1 cellular context compared by ENCODE assay signal in the genomic region with DNA sequence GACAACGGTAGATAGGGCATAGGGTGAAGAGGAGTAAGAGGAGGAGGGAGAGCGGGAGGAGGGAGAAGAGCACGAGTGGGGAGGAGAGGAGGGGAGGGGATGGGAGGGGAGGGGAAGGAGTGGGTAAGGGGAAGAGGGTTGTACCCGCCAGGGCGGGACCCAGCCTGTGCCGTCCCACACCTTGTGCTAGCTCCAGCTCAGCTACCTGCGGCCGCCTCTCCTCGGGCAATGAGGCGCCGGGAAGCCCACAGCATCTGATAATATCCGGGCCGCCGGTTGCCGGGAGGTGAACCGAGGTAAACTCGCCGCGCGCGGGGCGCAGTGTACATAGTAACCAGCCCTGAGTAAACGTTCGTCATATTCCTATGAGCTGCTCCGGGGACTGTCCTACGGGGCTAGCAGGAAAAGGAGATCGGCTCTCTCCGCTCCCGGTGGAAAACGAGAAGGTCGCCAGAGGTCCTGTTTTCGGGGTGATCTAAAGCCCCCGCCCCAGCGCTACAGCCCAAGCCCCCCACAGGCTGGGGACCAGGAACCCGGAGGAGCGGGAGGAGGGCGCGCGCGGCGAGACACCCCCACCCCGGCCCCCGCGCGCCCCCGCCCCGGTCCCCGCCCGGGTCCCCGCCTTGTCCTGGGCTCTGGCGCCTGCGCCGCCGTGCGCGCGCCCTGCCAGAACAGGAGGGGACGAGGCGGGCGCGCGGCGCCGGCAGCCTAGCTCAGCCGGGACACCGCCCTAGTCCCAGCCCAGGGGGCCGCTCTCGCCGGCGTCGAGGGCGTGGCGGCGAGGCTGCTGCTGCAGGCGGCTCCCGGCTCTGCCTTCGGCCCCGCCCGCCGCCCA.
TF ChIP-seq lines count a peak whose summit lies in the region.

A gene (plus strand): TSS at position 669 of the 835 bp plus-strand sequence. CDS start 11,537 bp downstream, outside the sequence.

TF ChIP-seq in HepG2, 621 proteins besides CTCF, POLR2A, EP300 and RAD21 (continued from another document and continues in another):
- TF ChIP-seq, protein P1, sequence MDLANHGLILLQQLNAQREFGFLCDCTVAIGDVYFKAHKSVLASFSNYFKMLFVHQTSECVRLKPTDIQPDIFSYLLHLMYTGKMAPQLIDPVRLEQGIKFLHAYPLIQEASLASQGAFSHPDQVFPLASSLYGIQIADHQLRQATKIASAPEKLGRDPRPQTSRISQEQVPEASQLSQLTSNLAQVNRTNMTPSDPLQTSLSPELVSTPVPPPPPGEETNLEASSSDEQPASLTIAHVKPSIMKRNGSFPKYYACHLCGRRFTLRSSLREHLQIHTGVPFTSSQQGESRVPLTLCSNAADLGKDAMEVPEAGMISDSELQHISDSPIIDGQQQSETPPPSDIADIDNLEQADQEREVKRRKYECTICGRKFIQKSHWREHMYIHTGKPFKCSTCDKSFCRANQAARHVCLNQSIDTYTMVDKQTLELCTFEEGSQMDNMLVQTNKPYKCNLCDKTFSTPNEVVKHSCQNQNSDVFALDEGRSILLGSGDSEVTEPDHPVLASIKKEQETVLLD (CRISPR knock-in tag; IDR thresholded peaks at IDR 0.05; ENCODE audit: low read depth) = peak; percentile 46; the same call in 1 of the 2 replicates
- TF ChIP-seq HNRNPK (IDR thresholded peaks at IDR 0.05; ENCODE audit: low read depth, low read length, poor library complexity, severe bottlenecking) (peak; percentile 73), ZFP36L1 (CRISPR knock-in tag; IDR thresholded peaks at IDR 0.05) (no peak), ZNF337 (CRISPR knock-in tag; IDR thresholded peaks at IDR 0.05; ENCODE audit: borderline replicate concordance, low read depth) (no peak), ZNF841 (CRISPR knock-in tag; IDR thresholded peaks at IDR 0.05; ENCODE audit: borderline replicate concordance) (no peak), CAMTA2 (CRISPR knock-in tag; IDR thresholded peaks at IDR 0.05; ENCODE audit: borderline replicate concordance) (no peak), BCL6 (CRISPR knock-in tag; IDR thresholded peaks at IDR 0.05) (peak; percentile 8; the same call in 1 of the 2 replicates), ZNF136 (CRISPR knock-in tag; IDR thresholded peaks at IDR 0.05; ENCODE audit: low read depth) (no peak), FOXO1 (CRISPR knock-in tag; IDR thresholded peaks at IDR 0.05) (peak; percentile 41; the same call in 1 of the 2 replicates), TOPORS (CRISPR knock-in tag; IDR thresholded peaks at IDR 0.05) (no peak), TARDBP (CRISPR knock-in tag; IDR thresholded peaks at IDR 0.05) (no peak), NAIF1 (CRISPR knock-in tag; IDR thresholded peaks at IDR 0.05; ENCODE audit: borderline replicate concordance) (no peak), ZBTB42 (CRISPR knock-in tag; IDR thresholded peaks at IDR 0.05) (no peak), RCOR2 (CRISPR knock-in tag; IDR thresholded peaks at IDR 0.05) (no peak), GATA4 (IDR thresholded peaks at IDR 0.05; ENCODE audit: borderline replicate concordance, low read depth) (no peak), IRF2 (CRISPR knock-in tag; IDR thresholded peaks at IDR 0.05) (no peak), MTF2 (CRISPR knock-in tag; IDR thresholded peaks at IDR 0.05; ENCODE audit: borderline replicate concordance) (no peak), ZNF260 (CRISPR knock-in tag; IDR thresholded peaks at IDR 0.05; ENCODE audit: borderline replicate concordance, low read depth) (no peak), ZNF619 (CRISPR knock-in tag; IDR thresholded peaks at IDR 0.05) (0 out of 2 replicates have a peak, but pooled peaks have one; percentile 48), MAF1 (CRISPR knock-in tag; IDR thresholded peaks at IDR 0.05; ENCODE audit: borderline replicate concordance) (no peak), FOXA1 (IDR thresholded peaks at IDR 0.05) (no peak), FOXA1 (CRISPR knock-in tag; IDR thresholded peaks at IDR 0.05) (peak; percentile 87), ZNF24 (IDR thresholded peaks at IDR 0.05) (no peak), DMAP1 (CRISPR knock-in tag; IDR thresholded peaks at IDR 0.05) (no peak; the same call in 1 of the 2 replicates), GABPB1 (CRISPR knock-in tag; IDR thresholded peaks at IDR 0.05) (peak; percentile 47; the same call in 1 of the 2 replicates), STAG1 (CRISPR knock-in tag; IDR thresholded peaks at IDR 0.05) (0 out of 2 replicates have a peak, but pooled peaks have one; percentile 3), PTBP1 (IDR thresholded peaks at IDR 0.05; ENCODE audit: low read depth, low read length, poor library complexity, severe bottlenecking) (no peak), FOXK1 (CRISPR knock-in tag; IDR thresholded peaks at IDR 0.05; ENCODE audit: borderline replicate concordance, low read depth) (peak; percentile 42; the same call in 1 of the 2 replicates), MTA1 (CRISPR knock-in tag; IDR thresholded peaks at IDR 0.05; ENCODE audit: borderline replicate concordance) (no peak), KDM2A (CRISPR knock-in tag; IDR thresholded peaks at IDR 0.05; ENCODE audit: borderline replicate concordance, low read depth) (peak; percentile 72), RELA (CRISPR knock-in tag; IDR thresholded peaks at IDR 0.05) (no peak)
- TF ChIP-seq, protein P2, sequence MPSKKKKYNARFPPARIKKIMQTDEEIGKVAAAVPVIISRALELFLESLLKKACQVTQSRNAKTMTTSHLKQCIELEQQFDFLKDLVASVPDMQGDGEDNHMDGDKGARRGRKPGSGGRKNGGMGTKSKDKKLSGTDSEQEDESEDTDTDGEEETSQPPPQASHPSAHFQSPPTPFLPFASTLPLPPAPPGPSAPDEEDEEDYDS (CRISPR knock-in tag; IDR thresholded peaks at IDR 0.05) = peak; percentile 66; the same call in 1 of the 2 replicates
- TF ChIP-seq, protein P3, sequence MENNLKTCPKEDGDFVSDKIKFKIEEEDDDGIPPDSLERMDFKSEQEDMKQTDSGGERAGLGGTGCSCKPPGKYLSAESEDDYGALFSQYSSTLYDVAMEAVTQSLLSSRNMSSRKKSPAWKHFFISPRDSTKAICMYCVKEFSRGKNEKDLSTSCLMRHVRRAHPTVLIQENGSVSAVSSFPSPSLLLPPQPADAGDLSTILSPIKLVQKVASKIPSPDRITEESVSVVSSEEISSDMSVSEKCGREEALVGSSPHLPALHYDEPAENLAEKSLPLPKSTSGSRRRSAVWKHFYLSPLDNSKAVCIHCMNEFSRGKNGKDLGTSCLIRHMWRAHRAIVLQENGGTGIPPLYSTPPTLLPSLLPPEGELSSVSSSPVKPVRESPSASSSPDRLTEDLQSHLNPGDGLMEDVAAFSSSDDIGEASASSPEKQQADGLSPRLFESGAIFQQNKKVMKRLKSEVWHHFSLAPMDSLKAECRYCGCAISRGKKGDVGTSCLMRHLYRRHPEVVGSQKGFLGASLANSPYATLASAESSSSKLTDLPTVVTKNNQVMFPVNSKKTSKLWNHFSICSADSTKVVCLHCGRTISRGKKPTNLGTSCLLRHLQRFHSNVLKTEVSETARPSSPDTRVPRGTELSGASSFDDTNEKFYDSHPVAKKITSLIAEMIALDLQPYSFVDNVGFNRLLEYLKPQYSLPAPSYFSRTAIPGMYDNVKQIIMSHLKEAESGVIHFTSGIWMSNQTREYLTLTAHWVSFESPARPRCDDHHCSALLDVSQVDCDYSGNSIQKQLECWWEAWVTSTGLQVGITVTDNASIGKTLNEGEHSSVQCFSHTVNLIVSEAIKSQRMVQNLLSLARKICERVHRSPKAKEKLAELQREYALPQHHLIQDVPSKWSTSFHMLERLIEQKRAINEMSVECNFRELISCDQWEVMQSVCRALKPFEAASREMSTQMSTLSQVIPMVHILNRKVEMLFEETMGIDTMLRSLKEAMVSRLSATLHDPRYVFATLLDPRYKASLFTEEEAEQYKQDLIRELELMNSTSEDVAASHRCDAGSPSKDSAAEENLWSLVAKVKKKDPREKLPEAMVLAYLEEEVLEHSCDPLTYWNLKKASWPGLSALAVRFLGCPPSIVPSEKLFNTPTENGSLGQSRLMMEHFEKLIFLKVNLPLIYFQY (CRISPR knock-in tag; IDR thresholded peaks at IDR 0.05; ENCODE audit: borderline replicate concordance) = 0 out of 2 replicates have a peak, but pooled peaks have one; percentile 35
- TF ChIP-seq, protein P4, sequence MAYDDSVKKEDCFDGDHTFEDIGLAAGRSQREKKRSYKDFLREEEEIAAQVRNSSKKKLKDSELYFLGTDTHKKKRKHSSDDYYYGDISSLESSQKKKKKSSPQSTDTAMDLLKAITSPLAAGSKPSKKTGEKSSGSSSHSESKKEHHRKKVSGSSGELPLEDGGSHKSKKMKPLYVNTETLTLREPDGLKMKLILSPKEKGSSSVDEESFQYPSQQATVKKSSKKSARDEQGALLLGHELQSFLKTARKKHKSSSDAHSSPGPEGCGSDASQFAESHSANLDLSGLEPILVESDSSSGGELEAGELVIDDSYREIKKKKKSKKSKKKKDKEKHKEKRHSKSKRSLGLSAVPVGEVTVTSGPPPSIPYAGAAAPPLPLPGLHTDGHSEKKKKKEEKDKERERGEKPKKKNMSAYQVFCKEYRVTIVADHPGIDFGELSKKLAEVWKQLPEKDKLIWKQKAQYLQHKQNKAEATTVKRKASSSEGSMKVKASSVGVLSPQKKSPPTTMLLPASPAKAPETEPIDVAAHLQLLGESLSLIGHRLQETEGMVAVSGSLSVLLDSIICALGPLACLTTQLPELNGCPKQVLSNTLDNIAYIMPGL (CRISPR knock-in tag; IDR thresholded peaks at IDR 0.05; ENCODE audit: borderline replicate concordance in 1 of 2, low read depth in 1 of 2) = no peak
- TF ChIP-seq, protein P5, sequence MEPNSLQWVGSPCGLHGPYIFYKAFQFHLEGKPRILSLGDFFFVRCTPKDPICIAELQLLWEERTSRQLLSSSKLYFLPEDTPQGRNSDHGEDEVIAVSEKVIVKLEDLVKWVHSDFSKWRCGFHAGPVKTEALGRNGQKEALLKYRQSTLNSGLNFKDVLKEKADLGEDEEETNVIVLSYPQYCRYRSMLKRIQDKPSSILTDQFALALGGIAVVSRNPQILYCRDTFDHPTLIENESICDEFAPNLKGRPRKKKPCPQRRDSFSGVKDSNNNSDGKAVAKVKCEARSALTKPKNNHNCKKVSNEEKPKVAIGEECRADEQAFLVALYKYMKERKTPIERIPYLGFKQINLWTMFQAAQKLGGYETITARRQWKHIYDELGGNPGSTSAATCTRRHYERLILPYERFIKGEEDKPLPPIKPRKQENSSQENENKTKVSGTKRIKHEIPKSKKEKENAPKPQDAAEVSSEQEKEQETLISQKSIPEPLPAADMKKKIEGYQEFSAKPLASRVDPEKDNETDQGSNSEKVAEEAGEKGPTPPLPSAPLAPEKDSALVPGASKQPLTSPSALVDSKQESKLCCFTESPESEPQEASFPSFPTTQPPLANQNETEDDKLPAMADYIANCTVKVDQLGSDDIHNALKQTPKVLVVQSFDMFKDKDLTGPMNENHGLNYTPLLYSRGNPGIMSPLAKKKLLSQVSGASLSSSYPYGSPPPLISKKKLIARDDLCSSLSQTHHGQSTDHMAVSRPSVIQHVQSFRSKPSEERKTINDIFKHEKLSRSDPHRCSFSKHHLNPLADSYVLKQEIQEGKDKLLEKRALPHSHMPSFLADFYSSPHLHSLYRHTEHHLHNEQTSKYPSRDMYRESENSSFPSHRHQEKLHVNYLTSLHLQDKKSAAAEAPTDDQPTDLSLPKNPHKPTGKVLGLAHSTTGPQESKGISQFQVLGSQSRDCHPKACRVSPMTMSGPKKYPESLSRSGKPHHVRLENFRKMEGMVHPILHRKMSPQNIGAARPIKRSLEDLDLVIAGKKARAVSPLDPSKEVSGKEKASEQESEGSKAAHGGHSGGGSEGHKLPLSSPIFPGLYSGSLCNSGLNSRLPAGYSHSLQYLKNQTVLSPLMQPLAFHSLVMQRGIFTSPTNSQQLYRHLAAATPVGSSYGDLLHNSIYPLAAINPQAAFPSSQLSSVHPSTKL (CRISPR knock-in tag; IDR thresholded peaks at IDR 0.05) = peak; percentile 60; the same call in 1 of the 2 replicates
- TF ChIP-seq, protein P6, sequence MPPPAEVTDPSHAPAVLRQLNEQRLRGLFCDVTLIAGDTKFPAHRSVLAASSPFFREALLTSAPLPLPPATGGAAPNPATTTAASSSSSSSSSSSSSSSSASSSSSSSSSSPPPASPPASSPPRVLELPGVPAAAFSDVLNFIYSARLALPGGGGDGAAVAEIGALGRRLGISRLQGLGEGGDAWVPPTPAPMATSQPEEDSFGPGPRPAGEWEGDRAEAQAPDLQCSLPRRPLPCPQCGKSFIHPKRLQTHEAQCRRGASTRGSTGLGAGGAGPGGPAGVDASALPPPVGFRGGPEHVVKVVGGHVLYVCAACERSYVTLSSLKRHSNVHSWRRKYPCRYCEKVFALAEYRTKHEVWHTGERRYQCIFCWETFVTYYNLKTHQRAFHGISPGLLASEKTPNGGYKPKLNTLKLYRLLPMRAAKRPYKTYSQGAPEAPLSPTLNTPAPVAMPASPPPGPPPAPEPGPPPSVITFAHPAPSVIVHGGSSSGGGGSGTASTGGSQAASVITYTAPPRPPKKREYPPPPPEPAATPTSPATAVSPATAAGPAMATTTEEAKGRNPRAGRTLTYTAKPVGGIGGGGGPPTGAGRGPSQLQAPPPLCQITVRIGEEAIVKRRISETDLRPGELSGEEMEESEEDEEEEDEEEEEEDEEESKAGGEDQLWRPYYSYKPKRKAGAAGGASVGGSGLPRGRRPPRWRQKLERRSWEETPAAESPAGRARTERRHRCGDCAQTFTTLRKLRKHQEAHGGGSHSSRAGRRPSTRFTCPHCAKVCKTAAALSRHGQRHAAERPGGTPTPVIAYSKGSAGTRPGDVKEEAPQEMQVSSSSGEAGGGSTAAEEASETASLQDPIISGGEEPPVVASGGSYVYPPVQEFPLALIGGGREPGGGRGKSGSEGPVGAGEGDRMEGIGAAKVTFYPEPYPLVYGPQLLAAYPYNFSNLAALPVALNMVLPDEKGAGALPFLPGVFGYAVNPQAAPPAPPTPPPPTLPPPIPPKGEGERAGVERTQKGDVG (CRISPR knock-in tag; IDR thresholded peaks at IDR 0.05; ENCODE audit: borderline replicate concordance) = no peak
- TF ChIP-seq, protein P7, sequence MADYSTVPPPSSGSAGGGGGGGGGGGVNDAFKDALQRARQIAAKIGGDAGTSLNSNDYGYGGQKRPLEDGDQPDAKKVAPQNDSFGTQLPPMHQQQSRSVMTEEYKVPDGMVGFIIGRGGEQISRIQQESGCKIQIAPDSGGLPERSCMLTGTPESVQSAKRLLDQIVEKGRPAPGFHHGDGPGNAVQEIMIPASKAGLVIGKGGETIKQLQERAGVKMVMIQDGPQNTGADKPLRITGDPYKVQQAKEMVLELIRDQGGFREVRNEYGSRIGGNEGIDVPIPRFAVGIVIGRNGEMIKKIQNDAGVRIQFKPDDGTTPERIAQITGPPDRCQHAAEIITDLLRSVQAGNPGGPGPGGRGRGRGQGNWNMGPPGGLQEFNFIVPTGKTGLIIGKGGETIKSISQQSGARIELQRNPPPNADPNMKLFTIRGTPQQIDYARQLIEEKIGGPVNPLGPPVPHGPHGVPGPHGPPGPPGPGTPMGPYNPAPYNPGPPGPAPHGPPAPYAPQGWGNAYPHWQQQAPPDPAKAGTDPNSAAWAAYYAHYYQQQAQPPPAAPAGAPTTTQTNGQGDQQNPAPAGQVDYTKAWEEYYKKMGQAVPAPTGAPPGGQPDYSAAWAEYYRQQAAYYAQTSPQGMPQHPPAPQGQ (CRISPR knock-in tag; IDR thresholded peaks at IDR 0.05; ENCODE audit: borderline replicate concordance) = no peak
- TF ChIP-seq, protein P8, sequence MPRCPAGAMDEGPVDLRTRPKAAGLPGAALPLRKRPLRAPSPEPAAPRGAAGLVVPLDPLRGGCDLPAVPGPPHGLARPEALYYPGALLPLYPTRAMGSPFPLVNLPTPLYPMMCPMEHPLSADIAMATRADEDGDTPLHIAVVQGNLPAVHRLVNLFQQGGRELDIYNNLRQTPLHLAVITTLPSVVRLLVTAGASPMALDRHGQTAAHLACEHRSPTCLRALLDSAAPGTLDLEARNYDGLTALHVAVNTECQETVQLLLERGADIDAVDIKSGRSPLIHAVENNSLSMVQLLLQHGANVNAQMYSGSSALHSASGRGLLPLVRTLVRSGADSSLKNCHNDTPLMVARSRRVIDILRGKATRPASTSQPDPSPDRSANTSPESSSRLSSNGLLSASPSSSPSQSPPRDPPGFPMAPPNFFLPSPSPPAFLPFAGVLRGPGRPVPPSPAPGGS (CRISPR knock-in tag; IDR thresholded peaks at IDR 0.05) = no peak
